ENCODE assay signal across 22 cellular contexts in the genomic region with DNA sequence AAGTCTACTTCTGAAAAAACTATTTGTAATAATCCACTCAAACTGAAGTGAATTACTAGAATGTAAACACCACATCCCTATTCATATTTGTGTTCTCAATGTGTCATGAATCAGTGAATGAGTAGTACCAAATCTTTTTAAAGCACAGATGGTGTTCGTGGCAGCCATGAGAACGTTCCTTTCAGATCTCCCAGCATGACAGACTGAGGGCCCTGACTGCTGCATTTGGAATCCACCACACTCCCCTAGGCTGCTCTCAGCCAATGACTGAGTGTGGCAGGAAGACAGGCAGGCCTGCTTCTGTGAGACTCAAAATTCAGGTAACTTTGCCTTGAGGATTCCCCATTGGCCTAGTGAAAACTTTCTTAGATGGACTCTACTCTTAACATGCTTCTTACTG. TPM values are rescaled to one million over a fixed set of nuclear protein-coding genes. Genes with fewer than 3 reads are reported as not detected.
A peak's percentile ranks its signal among the peaks of the same experiment; 100 is the strongest.
DNase-seq lines count a peak whose midpoint lies in the region; ATAC-seq and TF ChIP-seq lines count a peak whose summit lies in the region.
"Had no signal": no experiment of that assay in that cellular context is flagged by ENCODE, and none has a peak within 500 bp of the region (broad histone marks: within the 10 kb centered on the region; RNA-seq: fewer than 3 reads in every experiment).

No MANE protein-coding gene starts in this region.

- TF ChIP-seq POLR2A in gastroesophageal sphincter (IDR thresholded peaks at IDR 0.05) (no peak), spleen (IDR thresholded peaks at IDR 0.05) (no peak)

- H3K4me1 ChIP-seq in gastroesophageal sphincter (no peaks in the 10 kb centered on the region), spleen (no peaks in the 10 kb centered on the region)
- H3K4me1 ChIP-seq: Caco-2, colonic mucosa, heart left ventricle, pancreas had no signal

- H3K36me3 ChIP-seq in gastroesophageal sphincter = no peaks in the 10 kb centered on the region
- peaks cover 0 to 8% (median 0%) of the 10 kb centered on the region in 6 donors for H3K36me3 ChIP-seq in spleen
- H3K36me3 ChIP-seq: colonic mucosa had no signal

- ATAC-seq in gastroesophageal sphincter (no peak), left colon (no peak)
- ATAC-seq: heart left ventricle, pancreas, sciatic nerve had no signal

- TF ChIP-seq EP300 in gastroesophageal sphincter (IDR thresholded peaks at IDR 0.05) = no peak

- WGBS in gastroesophageal sphincter (ENCODE audit: low coverage in 1 of 2), 2 donors = 10 to 14% methylated on average over 2 of the region's 2 CpGs
- WGBS in spleen, 5 donors = 65 to 95% (median 82%) methylated on average over 2 of the region's 2 CpGs

- TF ChIP-seq CTCF in AG10803 (conservative IDR thresholded peaks at IDR 0.05; ENCODE audit: low read length) (no peak), GM12865 (IDR thresholded peaks at IDR 0.05; ENCODE audit: insufficient read depth, low read depth, low read length, missing control alignments) (no peak), gastroesophageal sphincter (IDR thresholded peaks at IDR 0.05) (no peak), coronary artery (IDR thresholded peaks at IDR 0.05) (no peak), spleen (IDR thresholded peaks at IDR 0.05 in 8 of 11, conservative IDR thresholded peaks at IDR 0.05 in 3 of 11) (no peak)

- H3K27ac ChIP-seq in gastroesophageal sphincter = peak overlapping the region in 3 of 4 donors; percentile 33 to 58 (median 42)
- no peak overlapping the region for H3K27ac ChIP-seq in coronary artery
- no peak overlapping the region for H3K27ac ChIP-seq in spleen
- H3K27ac ChIP-seq: colonic mucosa, epithelial cell of prostate, heart left ventricle, pancreas had no signal

- H3K9me3 ChIP-seq in gastroesophageal sphincter (no peaks in the 10 kb centered on the region), spleen (no peaks in the 10 kb centered on the region)
- H3K9me3 ChIP-seq: Caco-2, colonic mucosa, heart left ventricle, pancreas had no signal

- H3K27me3 ChIP-seq in gastroesophageal sphincter (no peaks in the 10 kb centered on the region), spleen (replicated peaks in 1 of 7) (no peaks in the 10 kb centered on the region)
- H3K27me3 ChIP-seq: colonic mucosa, heart left ventricle, pancreas had no signal

- H3K4me3 ChIP-seq in AG10803 (ENCODE audit: low read length) (no peak overlapping the region), GM12865 (ENCODE audit: low read depth, low read length) (no peak overlapping the region), gastroesophageal sphincter (no peak overlapping the region), coronary artery (no peak overlapping the region), spleen (no peak overlapping the region)
- H3K4me3 ChIP-seq: colonic mucosa, heart left ventricle, lung, pancreas had no signal

- intact Hi-C loops in left colon (cut with DNase I, micrococcal nuclease) (no loop called here), spleen (cut with DNase I; ENCODE audit: low total_unique reads) (no loop called here)

- DNase-seq in AG10803 (ENCODE audit: low read depth) (peak; percentile 65), GM12865 (ENCODE audit: low read depth) (peak; percentile 39), astrocyte of the hippocampus (ENCODE audit: low read depth, low spot score) (peak; percentile 19), coronary artery (ENCODE audit: low spot score) (no peak), left colon (no peak), spleen (no peak), putamen (ENCODE audit: low spot score) (no peak)
- DNase-seq: activated naive CD4-positive, alpha-beta T cell treated with anti-CD3 and anti-CD28 coated beads, Interleukin-2, amount 50 U/mL, for 16 hours; AML-193; Caco-2; colonic mucosa; GF-D8; GOT3; heart left ventricle; NCI-H2029; pancreas; stimulated activated CD4-positive, alpha-beta T cell treated with anti-CD3 and anti-CD28 coated beads, Interleukin-2, amount 100 ng/mL, for 24 hours; SW 1271 had no signal

RNA-seq across cellular contexts. Expression of gene JMY, which starts 10.9 kb away (rescaled TPM):
- total RNA-seq in gastroesophageal sphincter (10 to 100 TPM; 33.1 to 54.2 (median 46.5) TPM), left colon (1 to 10 TPM; 4.5 to 9.2 TPM), spleen (10 to 100 TPM in 6 of 7 donors, 1 to 10 TPM in 1; 7.8 to 19.6 (median 12.5) TPM)
- 1 to 10 TPM; 2.0 to 2.5 (median 2.5) TPM for polyA plus RNA-seq in spleen

Comparison
In these comparisons a context has a peak if more than half of its experiments do, and no peak if none do; other contexts are left out.
1. DNase-seq: peak in AG10803 (single experiment), GM12865 (single experiment) and astrocyte of the hippocampus (single experiment); none in coronary artery (single experiment), left colon (0 of 2), spleen (single experiment) and putamen (single experiment).
2. H3K27ac ChIP-seq: peak in gastroesophageal sphincter (3 of 4); none in coronary artery (0 of 2) and spleen (0 of 8).